19 cellular contexts compared by ENCODE assay signal in genomic region chr6:36717231-36717825, GRCh38. TPM values are rescaled to one million over a fixed set of nuclear protein-coding genes. Genes with fewer than 3 reads are reported as not detected.
A peak's percentile ranks its signal among the peaks of the same experiment; 100 is the strongest.
DNase-seq lines count a peak whose midpoint lies in the region; ATAC-seq and TF ChIP-seq lines count a peak whose summit lies in the region.
"Had no signal": no experiment of that assay in that cellular context is flagged by ENCODE, and none has a peak within 500 bp of the region (broad histone marks: within the 10 kb centered on the region; RNA-seq: fewer than 3 reads in every experiment).

No MANE protein-coding gene starts in this region.

- no peaks in the 10 kb centered on the region for H3K36me3 ChIP-seq in HEK293 (ENCODE audit: control insufficient read depth in 2 of 2, insufficient read depth in 1 of 2, low read length in 2 of 2)

- no peak overlapping the region for H3K4me3 Mint-ChIP-seq in stimulated activated memory B cell treated with anti-CD40 and anti-IgM and Interleukin-4, amounts not matched to agents 10 μg/mL and 1 μg/mL and 100 μg/mL, for 72 hours
- H3K4me3 Mint-ChIP-seq: HFFc6 had no signal

- no peak overlapping the region for H3K4me3 ChIP-seq in HEK293 (ENCODE audit: low read depth, low read length)
- H3K4me3 ChIP-seq: A549, K562, PC-9 had no signal

- no peaks in the 10 kb centered on the region for H3K36me3 Mint-ChIP-seq in stimulated activated memory B cell treated with anti-CD40 and anti-IgM and Interleukin-4, amounts not matched to agents 10 μg/mL and 1 μg/mL and 100 μg/mL, for 72 hours

- no peaks in the 10 kb centered on the region for H3K4me1 ChIP-seq in HEK293 (ENCODE audit: control insufficient read depth, insufficient read depth, low read length)
- H3K4me1 ChIP-seq: A549 had no signal

- H3K27ac Mint-ChIP-seq in stimulated activated memory B cell treated with anti-CD40 and anti-IgM and Interleukin-4, amounts not matched to agents 10 μg/mL and 1 μg/mL and 100 μg/mL, for 72 hours = peak overlapping the region; percentile 9
- H3K27ac Mint-ChIP-seq: HFFc6 had no signal

- no peaks in the 10 kb centered on the region for H3K9me3 ChIP-seq in HEK293 (ENCODE audit: control insufficient read depth, insufficient read depth, low read depth, low read length)
- H3K9me3 ChIP-seq: A549 had no signal

- H3K4me1 Mint-ChIP-seq in stimulated activated memory B cell treated with anti-CD40 and anti-IgM and Interleukin-4, amounts not matched to agents 10 μg/mL and 1 μg/mL and 100 μg/mL, for 72 hours = peaks cover 20% of the 10 kb centered on the region

- TF ChIP-seq CTCF in HEK293 (tag by site-specific recombination; IDR thresholded peaks at IDR 0.05) = no peak

- peak; percentile 27 for DNase-seq in activated effector memory CD4-positive, alpha-beta T cell treated with anti-CD3 and anti-CD28 coated beads, Interleukin-2, amount 50 U/mL, for 16 hours
- no peak for DNase-seq in activated effector memory CD4-positive, alpha-beta T cell treated with Interleukin-2 at 50 U/mL for 16 hours
- DNase-seq in mesenteric fat pad (ENCODE audit: low spot score) = peak; percentile 65
- DNase-seq in UCSD-AML1 (lab: John Stamatoyannopoulos, UW; ENCODE audit: unreplicated experiment) = no peak
- no peak for DNase-seq in T-helper 9 cell
- DNase-seq in NCI-H226 = no peak
- DNase-seq: DND-41, GDM1, GOT3, HFFc6, NCI-H1436 treated with DMSO at 0.1 percent for 48 hours, NCI-H2081, NCI-H2227 treated with DMSO at 0.1 percent for 48 hours, NCI-H526 treated with DMSO at 0.1 percent for 48 hours, PC-9 had no signal

- no peak for ATAC-seq in stimulated activated memory B cell treated with anti-CD40 and anti-IgM and Interleukin-4, amounts not matched to agents 10 μg/mL and 1 μg/mL and 100 μg/mL, for 72 hours
- ATAC-seq: K562 had no signal

- H3K27ac ChIP-seq in HEK293 (ENCODE audit: extremely low read depth, low read depth, low read length) = no peak overlapping the region
- H3K27ac ChIP-seq: A549, PC-9 had no signal

- H3K9me3 Mint-ChIP-seq in stimulated activated memory B cell treated with anti-CD40 and anti-IgM and Interleukin-4, amounts not matched to agents 10 μg/mL and 1 μg/mL and 100 μg/mL, for 72 hours = no peaks in the 10 kb centered on the region
- H3K9me3 Mint-ChIP-seq: HFFc6 had no signal

- H3K27me3 Mint-ChIP-seq in stimulated activated memory B cell treated with anti-CD40 and anti-IgM and Interleukin-4, amounts not matched to agents 10 μg/mL and 1 μg/mL and 100 μg/mL, for 72 hours = no peaks in the 10 kb centered on the region

- CTCF ChIA-PET in HEK293 (lab: Yijun Ruan, JAX) = interaction anchor here (0.7 to 1.8 kb wide), 2 partner anchors 10 to 103 kb away, joined by 3 read pairs; no protein-coding TSS in a partner anchor

- POLR2A ChIA-PET in HEK293 (lab: Yijun Ruan, JAX) = interaction anchor here (0.6 kb wide), 1 partner anchor 111 kb away, joined by 3 read pairs; no protein-coding TSS in a partner anchor

TF ChIP-seq in HEK293, 187 proteins besides CTCF, POLR2A, EP300 and RAD21:
- TF ChIP-seq KLF8 (tag by site-specific recombination; IDR thresholded peaks at IDR 0.05) (no peak), KLF1 (tag by site-specific recombination; IDR thresholded peaks at IDR 0.05) (peak; percentile 78), HIC1 (tag by site-specific recombination; IDR thresholded peaks at IDR 0.05) (no peak), ZSCAN23 (tag by site-specific recombination; IDR thresholded peaks at IDR 0.05) (no peak)

RNA-seq across cellular contexts. Expression of gene RAB44, which starts 19.7 kb away (rescaled TPM):
- 0.35 TPM for total RNA-seq in mesenteric fat pad
- total RNA-seq: K562, PC-9 had no signal

RNA-seq across cellular contexts. Expression of gene CDKN1A, which starts 38.8 kb away (rescaled TPM):
- total RNA-seq in mesenteric fat pad = 245 TPM

Comparison
In these comparisons a context has a peak if more than half of its experiments do, and no peak if none do; other contexts are left out.
1. DNase-seq: peak in activated effector memory CD4-positive, alpha-beta T cell treated with anti-CD3 and anti-CD28 coated beads, Interleukin-2, amount 50 U/mL, for 16 hours (single experiment) and mesenteric fat pad (single experiment); none in activated effector memory CD4-positive, alpha-beta T cell treated with Interleukin-2 at 50 U/mL for 16 hours (single experiment), UCSD-AML1 (single experiment), T-helper 9 cell (single experiment) and NCI-H226 (single experiment).